ENCODE assay signal across 28 cellular contexts in genomic region chr20:23884136-23884770, GRCh38. TPM values are rescaled to one million over a fixed set of nuclear protein-coding genes. Genes with fewer than 3 reads are reported as not detected.
"Had no signal": no experiment of that assay in that cellular context is flagged by ENCODE, and none has a peak within 500 bp of the region (broad histone marks: within the 10 kb centered on the region; RNA-seq: fewer than 3 reads in every experiment).

No MANE protein-coding gene starts in this region.

- H3K36me3 Mint-ChIP-seq: natural killer cell treated with Interleukin-12 subunit alpha and Interleukin-12 subunit beta and Interleukin-15 and Interleukin-18, amount 100 ng/mL, for 72 hours; stimulated activated naive B cell treated with anti-CD40 and anti-IgM and Interleukin-4, amounts not matched to agents 10 μg/mL and 1 μg/mL and 100 μg/mL, for 72 hours had no signal

- H3K27me3 Mint-ChIP-seq: dendritic cell treated with granulocyte-macrophage colony-stimulating factor and Interleukin-4, amounts not matched to agents 40 ng/mL and 50 ng/mL, for 4 days; stimulated activated naive B cell treated with anti-CD40 and anti-IgM and Interleukin-4, amounts not matched to agents 10 μg/mL and 1 μg/mL and 100 μg/mL, for 72 hours; stimulated activated naive CD8-positive, alpha-beta T cell treated with anti-CD3 and anti-CD28 coated beads, Interleukin-15, amount 100 ng/mL, for 72 hours had no signal

- H3K9me3 Mint-ChIP-seq: dendritic cell treated with granulocyte-macrophage colony-stimulating factor and Interleukin-4, amounts not matched to agents 40 ng/mL and 50 ng/mL, for 4 days; effector memory CD8-positive, alpha-beta T cell; natural killer cell treated with Interleukin-12 subunit alpha and Interleukin-12 subunit beta and Interleukin-15 and Interleukin-18, amount 100 ng/mL, for 72 hours; stimulated activated naive B cell treated with anti-CD40 and anti-IgM and Interleukin-4, amounts not matched to agents 10 μg/mL and 1 μg/mL and 100 μg/mL, for 72 hours; stimulated activated naive CD8-positive, alpha-beta T cell treated with anti-CD3 and anti-CD28 coated beads, Interleukin-15, amount 100 ng/mL, for 72 hours had no signal

- H3K36me3 ChIP-seq: esophagus squamous epithelium, gastroesophageal sphincter, neutrophil, sigmoid colon, tibial nerve had no signal

- H3K27ac ChIP-seq: esophagus squamous epithelium, hepatocyte, neutrophil, sigmoid colon, skin epidermis, testis, tibial nerve had no signal

- H3K4me3 ChIP-seq: esophagus squamous epithelium, gastroesophageal sphincter, hepatocyte, lung, sigmoid colon, skin epidermis, testis, tibial nerve had no signal

- H3K9me3 ChIP-seq: esophagus squamous epithelium, gastroesophageal sphincter, neutrophil, sigmoid colon, testis, tibial nerve had no signal

- H3K4me1 Mint-ChIP-seq: stimulated activated naive B cell treated with anti-CD40 and anti-IgM and Interleukin-4, amounts not matched to agents 10 μg/mL and 1 μg/mL and 100 μg/mL, for 72 hours; stimulated activated naive CD8-positive, alpha-beta T cell treated with anti-CD3 and anti-CD28 coated beads, Interleukin-15, amount 100 ng/mL, for 72 hours had no signal

- H3K4me3 Mint-ChIP-seq: dendritic cell treated with granulocyte-macrophage colony-stimulating factor and Interleukin-4, amounts not matched to agents 40 ng/mL and 50 ng/mL, for 4 days; effector memory CD8-positive, alpha-beta T cell; natural killer cell treated with Interleukin-12 subunit alpha and Interleukin-12 subunit beta and Interleukin-15 and Interleukin-18, amount 100 ng/mL, for 72 hours; stimulated activated naive B cell treated with anti-CD40 and anti-IgM and Interleukin-4, amounts not matched to agents 10 μg/mL and 1 μg/mL and 100 μg/mL, for 72 hours; stimulated activated naive CD8-positive, alpha-beta T cell treated with anti-CD3 and anti-CD28 coated beads, Interleukin-15, amount 100 ng/mL, for 72 hours had no signal

- FAIRE-seq: colon, kidney had no signal

- DNase-seq: effector memory CD8-positive, alpha-beta T cell; esophagus squamous epithelium; foreskin fibroblast; kidney; left colon; left ventricle myocardium superior; mesenchymal stem cell; midbrain; sigmoid colon; stimulated activated CD4-positive, alpha-beta T cell treated with anti-CD3 and anti-CD28 coated beads, Interleukin-2, amount 100 ng/mL, for 24 hours; stimulated activated CD4-positive, alpha-beta T cell treated with anti-CD3 and anti-CD28 coated beads, Interleukin-4, amount 100 ng/mL, for 4 hours; stimulated activated naive B cell treated with anti-CD40 and anti-IgM and Interleukin-4, amounts not matched to agents 10 μg/mL and 1 μg/mL and 100 μg/mL, for 72 hours; stimulated activated naive CD8-positive, alpha-beta T cell treated with anti-CD3 and anti-CD28 coated beads, Interleukin-15, amount 100 ng/mL, for 72 hours; testis had no signal

- H3K4me2 ChIP-seq: hepatocyte had no signal

- H3K4me1 ChIP-seq: esophagus squamous epithelium, testis had no signal

- H2AFZ ChIP-seq: hepatocyte had no signal

- ATAC-seq: effector memory CD8-positive, alpha-beta T cell; gastroesophageal sphincter; left colon; left ventricle myocardium superior; natural killer cell treated with Interleukin-12 subunit alpha and Interleukin-12 subunit beta and Interleukin-15 and Interleukin-18, amount 100 ng/mL, for 72 hours; stimulated activated naive CD8-positive, alpha-beta T cell treated with anti-CD3 and anti-CD28 coated beads, Interleukin-15, amount 100 ng/mL, for 72 hours had no signal

- H3K27me3 ChIP-seq: gastroesophageal sphincter, hepatocyte, neutrophil, sigmoid colon, testis, tibial nerve had no signal

- H3K27ac Mint-ChIP-seq: dendritic cell treated with granulocyte-macrophage colony-stimulating factor and Interleukin-4, amounts not matched to agents 40 ng/mL and 50 ng/mL, for 4 days; effector memory CD8-positive, alpha-beta T cell; natural killer cell treated with Interleukin-12 subunit alpha and Interleukin-12 subunit beta and Interleukin-15 and Interleukin-18, amount 100 ng/mL, for 72 hours; stimulated activated naive B cell treated with anti-CD40 and anti-IgM and Interleukin-4, amounts not matched to agents 10 μg/mL and 1 μg/mL and 100 μg/mL, for 72 hours; stimulated activated naive CD8-positive, alpha-beta T cell treated with anti-CD3 and anti-CD28 coated beads, Interleukin-15, amount 100 ng/mL, for 72 hours had no signal

- H3K79me2 ChIP-seq: hepatocyte had no signal

RNA-seq across cellular contexts. Expression of gene CST5, which starts 4.7 kb away (rescaled TPM):
- total RNA-seq: epithelial cell of proximal tubule; esophagus squamous epithelium; kidney; left colon; left ventricle myocardium superior; natural killer cell treated with Interleukin-12 subunit alpha and Interleukin-12 subunit beta and Interleukin-15 and Interleukin-18, amount 100 ng/mL, for 72 hours; osteoblast; pulmonary artery endothelial cell; sigmoid colon; subcutaneous adipose tissue; testis; tibial nerve; ureter had no signal

RNA-seq across cellular contexts. Expression of gene CST2, which starts 57.7 kb away (rescaled TPM):
- total RNA-seq: epithelial cell of proximal tubule; esophagus squamous epithelium; hepatocyte; kidney; left colon; left ventricle myocardium superior; natural killer cell treated with Interleukin-12 subunit alpha and Interleukin-12 subunit beta and Interleukin-15 and Interleukin-18, amount 100 ng/mL, for 72 hours; osteoblast; pulmonary artery endothelial cell; sigmoid colon; subcutaneous adipose tissue; testis; ureter had no signal
